In the genomic region with DNA sequence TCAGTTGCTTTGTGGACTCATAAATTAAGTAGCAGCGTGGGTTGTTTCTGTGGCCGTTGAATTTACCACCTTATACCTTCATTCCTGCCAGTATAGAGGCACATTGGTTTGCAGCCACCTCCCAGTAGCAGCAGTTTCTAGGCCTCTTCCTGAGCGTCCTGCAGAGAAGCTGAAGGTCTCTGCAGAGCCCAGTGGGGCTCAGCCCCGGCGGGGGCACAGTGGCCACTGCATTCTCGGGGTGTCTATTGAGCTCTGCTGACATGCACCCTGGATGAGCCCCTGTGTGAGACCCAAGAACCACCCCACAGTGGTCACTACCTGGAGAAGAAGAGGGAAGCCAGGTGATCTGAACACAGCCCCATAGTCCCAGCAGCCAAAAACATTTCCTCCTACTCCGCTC, we compare ENCODE assay signal across 29 cellular contexts.
"Had no signal": no experiment of that assay in that cellular context is flagged by ENCODE, and none has a peak within 500 bp of the region (broad histone marks: within the 10 kb centered on the region; RNA-seq: fewer than 3 reads in every experiment).

No MANE protein-coding gene starts in this region.

- H3K27me3 ChIP-seq: brain microvascular endothelial cell, Peyer's patch, SJSA1 had no signal

- H3K9me3 ChIP-seq: Peyer's patch, SJSA1, SK-N-SH had no signal

- H3K4me1 ChIP-seq: Peyer's patch, SJSA1 had no signal

- H3K27me3 Mint-ChIP-seq: activated CD4-positive, alpha-beta T cell treated with anti-CD3 and anti-CD28 coated beads, Interleukin-2, amount 10 ng/mL, durations not matched to agents 24 days and 14 days; activated CD8-positive, alpha-beta T cell treated with anti-CD3 and anti-CD28 coated beads for 36 hours; activated naive CD8-positive, alpha-beta T cell treated with anti-CD3 and anti-CD28 coated beads for 36 hours had no signal

- H3K27ac ChIP-seq: brain microvascular endothelial cell, Peyer's patch, SJSA1 had no signal

- H3K9me3 Mint-ChIP-seq: activated CD4-positive, alpha-beta T cell treated with anti-CD3 and anti-CD28 coated beads, Interleukin-2, amount 10 ng/mL, durations not matched to agents 24 days and 14 days; activated CD8-positive, alpha-beta T cell treated with anti-CD3 and anti-CD28 coated beads for 36 hours; activated naive CD8-positive, alpha-beta T cell treated with anti-CD3 and anti-CD28 coated beads for 36 hours; activated T-cell treated with anti-CD3 and anti-CD28 coated beads, Interleukin-2, amount 50 U/mL, for 4 hours; activated T-helper 1 cell treated with anti-CD3 and anti-CD28 coated beads, Interleukin-12 subunit alpha, Interleukin-12 subunit beta, Interleukin-2, Interleukin-4 antibody, amounts not matched to agents 30 ng/mL and 10 ng/mL and 1 ng/mL, durations not matched to agents 14 hours and 24 hours and 36 hours; T-helper 1 cell treated with Interleukin-12 subunit alpha and Interleukin-12 subunit beta and Interleukin-4 antibody, amounts not matched to agents 30 μg/mL and 1 μg/mL, for 36 hours; T-helper 2 cell treated with Interferon-gamma antibody and Interleukin-4, amounts not matched to agents 5 μg/mL and 100 μg/mL, for 36 hours had no signal

- H3K27ac Mint-ChIP-seq: activated CD4-positive, alpha-beta T cell treated with anti-CD3 and anti-CD28 coated beads, Interleukin-2, amount 10 ng/mL, durations not matched to agents 24 days and 14 days; activated naive CD8-positive, alpha-beta T cell treated with anti-CD3 and anti-CD28 coated beads for 36 hours; T-helper 2 cell treated with Interferon-gamma antibody and Interleukin-4, amounts not matched to agents 5 μg/mL and 100 μg/mL, for 36 hours had no signal

- H3K4me1 Mint-ChIP-seq: activated CD4-positive, alpha-beta T cell treated with anti-CD3 and anti-CD28 coated beads, Interleukin-2, amount 10 ng/mL, durations not matched to agents 24 days and 14 days; activated naive CD8-positive, alpha-beta T cell treated with anti-CD3 and anti-CD28 coated beads for 36 hours had no signal

- H3K4me3 ChIP-seq: Peyer's patch, SJSA1 had no signal

- H3K4me3 Mint-ChIP-seq: activated CD4-positive, alpha-beta T cell treated with anti-CD3 and anti-CD28 coated beads, Interleukin-2, amount 10 ng/mL, durations not matched to agents 24 days and 14 days; activated CD8-positive, alpha-beta T cell treated with anti-CD3 and anti-CD28 coated beads for 36 hours; activated naive CD8-positive, alpha-beta T cell treated with anti-CD3 and anti-CD28 coated beads for 36 hours; activated T-cell treated with anti-CD3 and anti-CD28 coated beads, Interleukin-2, amount 50 U/mL, for 4 hours; activated T-helper 1 cell treated with anti-CD3 and anti-CD28 coated beads, Interleukin-12 subunit alpha, Interleukin-12 subunit beta, Interleukin-2, Interleukin-4 antibody, amounts not matched to agents 30 ng/mL and 10 ng/mL and 1 ng/mL, durations not matched to agents 14 hours and 24 hours and 36 hours; T-helper 1 cell treated with Interleukin-12 subunit alpha and Interleukin-12 subunit beta and Interleukin-4 antibody, amounts not matched to agents 30 μg/mL and 1 μg/mL, for 36 hours; T-helper 2 cell treated with Interferon-gamma antibody and Interleukin-4, amounts not matched to agents 5 μg/mL and 100 μg/mL, for 36 hours had no signal

- DNase-seq: activated CD4-positive, alpha-beta T cell treated with anti-CD3 and anti-CD28 coated beads, Interleukin-2, amount 10 ng/mL, durations not matched to agents 24 days and 14 days; activated CD4-positive, alpha-beta T cell treated with anti-CD3 and anti-CD28 coated beads, Interleukin-2, amount 50 U/mL, for 4 hours; activated CD8-positive, alpha-beta T cell treated with anti-CD3 and anti-CD28 coated beads for 36 hours; activated naive CD4-positive, alpha-beta T cell; activated naive CD8-positive, alpha-beta T cell treated with anti-CD3 and anti-CD28 coated beads for 36 hours; activated T-cell treated with anti-CD3 and anti-CD28 coated beads, Interleukin-2, amount 50 U/mL, for 4 hours; amniotic stem cell; aorta; brain microvascular endothelial cell; NCI-H1092 treated with DMSO at 0.1 percent for 48 hours; NCI-H1417; NCI-H146; NCI-H187; NCI-H2029 treated with DMSO at 0.1 percent for 48 hours; NCI-H2107; NCI-H2171; NCI-H510A; NCI-H526; NCI-H748 treated with DMSO at 0.1 percent for 48 hours; NK-92 treated with Interleukin-12 subunit alpha and Interleukin-12 subunit beta, amount 100 ng/mL, for 24 hours; PC-3; Peyer's patch; RPMI8226; SHP77 treated with DMSO at 0.1 percent for 48 hours; SK-N-SH had no signal

- ATAC-seq: activated CD8-positive, alpha-beta T cell treated with anti-CD3 and anti-CD28 coated beads for 36 hours; activated T-cell treated with anti-CD3 and anti-CD28 coated beads, Interleukin-2, amount 50 U/mL, for 4 hours; PC-3 had no signal
